Comparison of ENCODE assay signal across 15 cellular contexts in the genomic region with DNA sequence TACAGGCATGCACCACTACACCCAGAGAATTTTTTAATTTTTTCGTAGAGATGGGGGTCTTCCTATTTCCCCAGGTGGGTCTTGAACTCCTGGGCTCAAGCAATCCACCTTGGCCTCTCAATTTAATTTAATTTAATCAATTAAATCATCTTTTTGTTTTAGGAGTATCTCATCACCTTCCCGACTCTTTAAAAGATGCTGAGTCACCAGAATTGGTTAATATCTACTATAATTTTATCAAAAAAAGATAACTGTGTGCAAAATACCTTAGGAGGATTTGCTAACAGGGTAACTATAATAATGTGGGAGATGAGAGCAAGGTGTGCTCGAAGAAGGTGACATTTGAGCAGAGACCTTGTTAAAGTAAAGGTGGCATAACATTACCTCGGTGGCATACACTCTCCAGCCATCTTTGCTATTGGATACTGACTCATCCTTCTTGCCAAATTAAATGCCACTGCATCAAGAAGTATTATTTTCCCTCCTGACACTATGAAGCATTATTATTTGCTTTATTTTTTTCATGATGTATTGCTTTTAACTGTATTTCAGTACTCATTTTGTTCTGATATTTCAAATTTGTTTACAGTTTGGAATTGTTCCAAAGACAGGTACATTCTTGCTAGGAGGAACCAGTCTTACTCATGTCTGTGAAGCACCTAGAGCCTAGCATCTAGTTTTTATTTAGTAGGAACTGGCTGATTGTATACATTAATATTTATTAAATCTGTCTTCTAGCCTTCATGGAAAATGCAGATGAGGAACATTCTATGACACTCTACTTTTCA.
"Had no signal": no experiment of that assay in that cellular context is flagged by ENCODE, and none has a peak within 500 bp of the region (broad histone marks: within the 10 kb centered on the region; RNA-seq: fewer than 3 reads in every experiment).

No MANE protein-coding gene starts in this region.

- H3K9me3 Mint-ChIP-seq: activated CD4-positive, alpha-beta memory T cell treated with anti-CD3 and anti-CD28 coated beads, Interleukin-2, amount 10 ng/mL, durations not matched to agents 7 days and 5 days; activated T-cell treated with anti-CD3 and anti-CD28 coated beads, Interleukin-2, amount 50 U/mL, for 24 hours; stimulated activated memory B cell treated with anti-CD40 and anti-IgM and Interleukin-4, amounts not matched to agents 10 μg/mL and 1 μg/mL and 100 μg/mL, for 72 hours; T-helper 1 cell treated with Interleukin-12 subunit alpha and Interleukin-12 subunit beta and Interleukin-4 antibody, amounts not matched to agents 30 μg/mL and 1 μg/mL, for 36 hours had no signal

- H3K4me1 ChIP-seq: pancreas, thyroid gland had no signal

- H3K36me3 ChIP-seq: pancreas, thyroid gland had no signal

- ATAC-seq: activated CD4-positive, alpha-beta T cell treated with anti-CD3 and anti-CD28 coated beads for 36 hours; pancreas; stimulated activated memory B cell treated with anti-CD40 and anti-IgM and Interleukin-4, amounts not matched to agents 10 μg/mL and 1 μg/mL and 100 μg/mL, for 72 hours had no signal

- H3K9me3 ChIP-seq: left ventricle myocardium inferior, pancreas, thyroid gland had no signal

- H3K27ac Mint-ChIP-seq: activated CD4-positive, alpha-beta memory T cell treated with anti-CD3 and anti-CD28 coated beads, Interleukin-2, amount 10 ng/mL, durations not matched to agents 7 days and 5 days; activated CD4-positive, alpha-beta T cell treated with anti-CD3 and anti-CD28 coated beads for 36 hours; activated T-cell treated with anti-CD3 and anti-CD28 coated beads, Interleukin-2, amount 50 U/mL, for 24 hours; T-helper 1 cell treated with Interleukin-12 subunit alpha and Interleukin-12 subunit beta and Interleukin-4 antibody, amounts not matched to agents 30 μg/mL and 1 μg/mL, for 36 hours had no signal

- H3K27me3 Mint-ChIP-seq: activated CD4-positive, alpha-beta T cell treated with anti-CD3 and anti-CD28 coated beads for 36 hours; activated T-cell treated with anti-CD3 and anti-CD28 coated beads, Interleukin-2, amount 50 U/mL, for 24 hours; stimulated activated memory B cell treated with anti-CD40 and anti-IgM and Interleukin-4, amounts not matched to agents 10 μg/mL and 1 μg/mL and 100 μg/mL, for 72 hours had no signal

- H3K4me3 ChIP-seq: left ventricle myocardium inferior, pancreas, thyroid gland had no signal

- H3K4me3 Mint-ChIP-seq: activated CD4-positive, alpha-beta memory T cell treated with anti-CD3 and anti-CD28 coated beads, Interleukin-2, amount 10 ng/mL, durations not matched to agents 7 days and 5 days; activated CD4-positive, alpha-beta T cell treated with anti-CD3 and anti-CD28 coated beads for 36 hours; activated T-cell treated with anti-CD3 and anti-CD28 coated beads, Interleukin-2, amount 50 U/mL, for 24 hours; neural crest cell; stimulated activated memory B cell treated with anti-CD40 and anti-IgM and Interleukin-4, amounts not matched to agents 10 μg/mL and 1 μg/mL and 100 μg/mL, for 72 hours; T-helper 1 cell treated with Interleukin-12 subunit alpha and Interleukin-12 subunit beta and Interleukin-4 antibody, amounts not matched to agents 30 μg/mL and 1 μg/mL, for 36 hours had no signal

- H3K27ac ChIP-seq: left ventricle myocardium inferior, pancreas, thyroid gland had no signal

- DNase-seq: activated CD4-positive, alpha-beta memory T cell treated with anti-CD3 and anti-CD28 coated beads, Interleukin-2, amount 10 ng/mL, durations not matched to agents 7 days and 5 days; activated CD4-positive, alpha-beta T cell treated with anti-CD3 and anti-CD28 coated beads for 36 hours; activated gamma-delta T cell; activated T-cell treated with anti-CD3 and anti-CD28 coated beads, Interleukin-2, amount 50 U/mL, for 24 hours; erythroblast; kidney; left ventricle myocardium inferior; mesenchymal stem cell; pancreas; stimulated activated CD4-positive, alpha-beta T cell treated with anti-CD3 and anti-CD28 coated beads, Interleukin-12 subunit alpha, Interleukin-12 subunit beta, amount 100 ng/mL, for 4 hours; thyroid gland had no signal

- FAIRE-seq: astrocyte, kidney, pancreas had no signal

- H3K27me3 ChIP-seq: pancreas, thyroid gland had no signal
